In the genomic region with DNA sequence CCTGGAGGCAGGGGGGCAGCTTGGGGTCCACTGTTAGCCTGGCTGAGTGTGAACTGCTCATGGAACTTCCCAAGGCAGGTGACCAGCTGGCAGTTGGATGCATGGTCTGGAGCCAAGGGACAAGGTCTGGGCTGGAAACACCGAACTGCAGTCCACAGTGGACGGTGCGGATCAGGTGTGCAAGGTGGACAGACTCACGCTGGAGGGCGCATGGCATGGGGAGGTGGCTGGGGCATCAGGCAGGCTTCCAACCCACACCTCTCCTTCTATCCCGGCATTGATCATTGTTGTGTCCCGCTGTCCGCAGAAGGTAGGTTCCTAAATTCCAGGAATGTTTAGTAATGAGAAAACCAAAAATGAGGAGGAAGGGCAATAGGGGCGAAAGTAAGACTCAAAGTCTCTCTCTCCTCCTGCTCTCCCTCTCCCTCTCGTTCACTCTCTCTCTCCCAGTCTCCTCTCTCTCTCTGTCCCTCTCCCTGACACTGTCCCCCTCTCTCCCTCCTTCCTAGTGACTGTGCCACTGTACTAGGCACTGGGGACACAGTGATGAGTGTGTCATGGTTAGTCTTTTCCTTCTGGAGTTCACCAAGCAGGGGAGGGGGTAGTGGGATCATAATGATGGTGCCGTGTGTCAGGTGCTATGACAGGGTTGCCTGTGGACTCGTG, we compare ENCODE assay signal across 2 cellular contexts.
A peak's percentile ranks its signal among the peaks of the same experiment; 100 is the strongest.
TF ChIP-seq lines count a peak whose summit lies in the region.

No MANE protein-coding gene starts in this region.

TF ChIP-seq in IMR-90, 13 proteins besides CTCF, POLR2A, EP300 and RAD21:
- TF ChIP-seq, protein P1, sequence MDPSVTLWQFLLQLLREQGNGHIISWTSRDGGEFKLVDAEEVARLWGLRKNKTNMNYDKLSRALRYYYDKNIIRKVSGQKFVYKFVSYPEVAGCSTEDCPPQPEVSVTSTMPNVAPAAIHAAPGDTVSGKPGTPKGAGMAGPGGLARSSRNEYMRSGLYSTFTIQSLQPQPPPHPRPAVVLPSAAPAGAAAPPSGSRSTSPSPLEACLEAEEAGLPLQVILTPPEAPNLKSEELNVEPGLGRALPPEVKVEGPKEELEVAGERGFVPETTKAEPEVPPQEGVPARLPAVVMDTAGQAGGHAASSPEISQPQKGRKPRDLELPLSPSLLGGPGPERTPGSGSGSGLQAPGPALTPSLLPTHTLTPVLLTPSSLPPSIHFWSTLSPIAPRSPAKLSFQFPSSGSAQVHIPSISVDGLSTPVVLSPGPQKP (IDR thresholded peaks at IDR 0.05; ENCODE audit: borderline replicate concordance, low read depth, low read length), result no peak
- TF ChIP-seq FOS (IDR thresholded peaks at IDR 0.05; ENCODE audit: low read depth, low read length), result no peak
- no peak for TF ChIP-seq SMC3 (IDR thresholded peaks at IDR 0.05; ENCODE audit: low read depth, low read length)
- TF ChIP-seq RCOR1 (IDR thresholded peaks at IDR 0.05; ENCODE audit: insufficient replicate concordance, low read length), result no peak
- TF ChIP-seq CHD1 (IDR thresholded peaks at IDR 0.05; ENCODE audit: low read depth, low read length), result no peak
- TF ChIP-seq CEBPB (IDR thresholded peaks at IDR 0.05; ENCODE audit: low read depth, low read length), result no peak
- TF ChIP-seq MAFK (IDR thresholded peaks at IDR 0.05; ENCODE audit: low read depth, low read length), result no peak
- TF ChIP-seq, protein P2, sequence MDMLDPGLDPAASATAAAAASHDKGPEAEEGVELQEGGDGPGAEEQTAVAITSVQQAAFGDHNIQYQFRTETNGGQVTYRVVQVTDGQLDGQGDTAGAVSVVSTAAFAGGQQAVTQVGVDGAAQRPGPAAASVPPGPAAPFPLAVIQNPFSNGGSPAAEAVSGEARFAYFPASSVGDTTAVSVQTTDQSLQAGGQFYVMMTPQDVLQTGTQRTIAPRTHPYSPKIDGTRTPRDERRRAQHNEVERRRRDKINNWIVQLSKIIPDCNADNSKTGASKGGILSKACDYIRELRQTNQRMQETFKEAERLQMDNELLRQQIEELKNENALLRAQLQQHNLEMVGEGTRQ (IDR thresholded peaks at IDR 0.05; ENCODE audit: low read depth, low read length), result no peak
- no peak for TF ChIP-seq MAZ (IDR thresholded peaks at IDR 0.05; ENCODE audit: borderline replicate concordance, low read depth, low read length)
- TF ChIP-seq RFX5 (IDR thresholded peaks at IDR 0.05; ENCODE audit: low read depth, low read length), result no peak
- no peak for TF ChIP-seq NFE2L2 (IDR thresholded peaks at IDR 0.05; ENCODE audit: low read depth, low read length)
- TF ChIP-seq BHLHE40 (IDR thresholded peaks at IDR 0.05; ENCODE audit: low read depth, low read length), result no peak
- no peak for TF ChIP-seq MXI1 (IDR thresholded peaks at IDR 0.05; ENCODE audit: borderline replicate concordance, low read depth, low read length)

TF ChIP-seq in HepG2, 621 proteins besides CTCF, POLR2A, EP300 and RAD21:
- 0 out of 2 replicates have a peak, but pooled peaks have one; percentile 35 for TF ChIP-seq ZNF17 (CRISPR knock-in tag; IDR thresholded peaks at IDR 0.05)
- no peak for TF ChIP-seq ZNF138 (CRISPR knock-in tag; IDR thresholded peaks at IDR 0.05; ENCODE audit: low read depth)
- TF ChIP-seq HOXA5 (CRISPR knock-in tag; IDR thresholded peaks at IDR 0.05), result no peak
- TF ChIP-seq, protein P3, sequence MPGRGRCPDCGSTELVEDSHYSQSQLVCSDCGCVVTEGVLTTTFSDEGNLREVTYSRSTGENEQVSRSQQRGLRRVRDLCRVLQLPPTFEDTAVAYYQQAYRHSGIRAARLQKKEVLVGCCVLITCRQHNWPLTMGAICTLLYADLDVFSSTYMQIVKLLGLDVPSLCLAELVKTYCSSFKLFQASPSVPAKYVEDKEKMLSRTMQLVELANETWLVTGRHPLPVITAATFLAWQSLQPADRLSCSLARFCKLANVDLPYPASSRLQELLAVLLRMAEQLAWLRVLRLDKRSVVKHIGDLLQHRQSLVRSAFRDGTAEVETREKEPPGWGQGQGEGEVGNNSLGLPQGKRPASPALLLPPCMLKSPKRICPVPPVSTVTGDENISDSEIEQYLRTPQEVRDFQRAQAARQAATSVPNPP (CRISPR knock-in tag; IDR thresholded peaks at IDR 0.05), result no peak
- TF ChIP-seq HOXD1 (CRISPR knock-in tag; IDR thresholded peaks at IDR 0.05), result no peak
- TF ChIP-seq, protein P4, sequence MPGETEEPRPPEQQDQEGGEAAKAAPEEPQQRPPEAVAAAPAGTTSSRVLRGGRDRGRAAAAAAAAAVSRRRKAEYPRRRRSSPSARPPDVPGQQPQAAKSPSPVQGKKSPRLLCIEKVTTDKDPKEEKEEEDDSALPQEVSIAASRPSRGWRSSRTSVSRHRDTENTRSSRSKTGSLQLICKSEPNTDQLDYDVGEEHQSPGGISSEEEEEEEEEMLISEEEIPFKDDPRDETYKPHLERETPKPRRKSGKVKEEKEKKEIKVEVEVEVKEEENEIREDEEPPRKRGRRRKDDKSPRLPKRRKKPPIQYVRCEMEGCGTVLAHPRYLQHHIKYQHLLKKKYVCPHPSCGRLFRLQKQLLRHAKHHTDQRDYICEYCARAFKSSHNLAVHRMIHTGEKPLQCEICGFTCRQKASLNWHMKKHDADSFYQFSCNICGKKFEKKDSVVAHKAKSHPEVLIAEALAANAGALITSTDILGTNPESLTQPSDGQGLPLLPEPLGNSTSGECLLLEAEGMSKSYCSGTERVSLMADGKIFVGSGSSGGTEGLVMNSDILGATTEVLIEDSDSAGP (CRISPR knock-in tag; IDR thresholded peaks at IDR 0.05; ENCODE audit: borderline replicate concordance), result peak; percentile 23; the same call in 1 of the 2 replicates
- TF ChIP-seq SATB2 (CRISPR knock-in tag; IDR thresholded peaks at IDR 0.05), result no peak
- 0 out of 2 replicates have a peak, but pooled peaks have one; percentile 31 for TF ChIP-seq ATF7-NPFF (CRISPR knock-in tag; IDR thresholded peaks at IDR 0.05; ENCODE audit: low read depth)
- 0 out of 2 replicates have a peak, but pooled peaks have one; percentile 3 for TF ChIP-seq ZNF253 (CRISPR knock-in tag; IDR thresholded peaks at IDR 0.05; ENCODE audit: borderline replicate concordance)
- no peak for TF ChIP-seq ZNF567 (CRISPR knock-in tag; IDR thresholded peaks at IDR 0.05; ENCODE audit: borderline replicate concordance)
- TF ChIP-seq, protein P5, sequence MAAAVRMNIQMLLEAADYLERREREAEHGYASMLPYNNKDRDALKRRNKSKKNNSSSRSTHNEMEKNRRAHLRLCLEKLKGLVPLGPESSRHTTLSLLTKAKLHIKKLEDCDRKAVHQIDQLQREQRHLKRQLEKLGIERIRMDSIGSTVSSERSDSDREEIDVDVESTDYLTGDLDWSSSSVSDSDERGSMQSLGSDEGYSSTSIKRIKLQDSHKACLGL (CRISPR knock-in tag; IDR thresholded peaks at IDR 0.05), result no peak
- TF ChIP-seq PPARG (CRISPR knock-in tag; conservative IDR thresholded peaks at IDR 0.05), result no peak
- no peak for TF ChIP-seq DNMT3B (CRISPR knock-in tag; conservative IDR thresholded peaks at IDR 0.05)
- no peak for TF ChIP-seq ARNTL (CRISPR knock-in tag; IDR thresholded peaks at IDR 0.05)
- TF ChIP-seq RAD51 (IDR thresholded peaks at IDR 0.05; ENCODE audit: borderline replicate concordance), result no peak
